1 cellular context compared by ENCODE assay signal in the genomic region with DNA sequence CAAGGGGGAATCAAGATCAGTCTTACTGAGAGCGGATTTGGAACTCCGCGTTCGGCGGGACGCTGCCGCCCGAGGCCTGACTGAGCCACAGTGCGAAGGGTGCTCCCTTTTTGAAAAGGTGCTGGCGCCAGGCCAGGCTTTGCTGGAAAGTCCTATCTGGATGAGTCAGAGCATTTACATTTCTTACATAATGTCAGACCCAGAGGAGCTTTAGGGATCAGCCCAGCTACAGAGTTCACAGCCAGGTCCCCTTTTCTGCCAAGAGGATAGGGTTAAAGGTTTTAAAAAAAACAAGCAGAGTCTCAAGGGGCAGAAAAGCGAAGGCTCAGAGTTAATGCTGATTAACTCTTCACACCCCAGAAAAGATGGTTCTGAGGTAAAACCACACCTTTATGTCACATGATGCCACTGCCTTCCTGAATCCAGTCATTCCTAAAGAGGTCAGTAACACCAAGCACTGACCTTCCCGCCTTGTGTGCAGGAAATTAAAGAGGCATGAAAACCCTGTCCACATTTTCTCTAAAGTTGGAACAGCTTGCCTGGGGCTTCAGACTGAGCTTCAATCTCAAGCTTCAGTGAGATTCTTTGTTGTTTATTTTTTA.
TF ChIP-seq lines count a peak whose summit lies in the region.

No MANE protein-coding gene starts in this region.

TF ChIP-seq in HepG2, 621 proteins besides CTCF, POLR2A, EP300 and RAD21 (continued from another document and continues in another):
- TF ChIP-seq, protein P1, sequence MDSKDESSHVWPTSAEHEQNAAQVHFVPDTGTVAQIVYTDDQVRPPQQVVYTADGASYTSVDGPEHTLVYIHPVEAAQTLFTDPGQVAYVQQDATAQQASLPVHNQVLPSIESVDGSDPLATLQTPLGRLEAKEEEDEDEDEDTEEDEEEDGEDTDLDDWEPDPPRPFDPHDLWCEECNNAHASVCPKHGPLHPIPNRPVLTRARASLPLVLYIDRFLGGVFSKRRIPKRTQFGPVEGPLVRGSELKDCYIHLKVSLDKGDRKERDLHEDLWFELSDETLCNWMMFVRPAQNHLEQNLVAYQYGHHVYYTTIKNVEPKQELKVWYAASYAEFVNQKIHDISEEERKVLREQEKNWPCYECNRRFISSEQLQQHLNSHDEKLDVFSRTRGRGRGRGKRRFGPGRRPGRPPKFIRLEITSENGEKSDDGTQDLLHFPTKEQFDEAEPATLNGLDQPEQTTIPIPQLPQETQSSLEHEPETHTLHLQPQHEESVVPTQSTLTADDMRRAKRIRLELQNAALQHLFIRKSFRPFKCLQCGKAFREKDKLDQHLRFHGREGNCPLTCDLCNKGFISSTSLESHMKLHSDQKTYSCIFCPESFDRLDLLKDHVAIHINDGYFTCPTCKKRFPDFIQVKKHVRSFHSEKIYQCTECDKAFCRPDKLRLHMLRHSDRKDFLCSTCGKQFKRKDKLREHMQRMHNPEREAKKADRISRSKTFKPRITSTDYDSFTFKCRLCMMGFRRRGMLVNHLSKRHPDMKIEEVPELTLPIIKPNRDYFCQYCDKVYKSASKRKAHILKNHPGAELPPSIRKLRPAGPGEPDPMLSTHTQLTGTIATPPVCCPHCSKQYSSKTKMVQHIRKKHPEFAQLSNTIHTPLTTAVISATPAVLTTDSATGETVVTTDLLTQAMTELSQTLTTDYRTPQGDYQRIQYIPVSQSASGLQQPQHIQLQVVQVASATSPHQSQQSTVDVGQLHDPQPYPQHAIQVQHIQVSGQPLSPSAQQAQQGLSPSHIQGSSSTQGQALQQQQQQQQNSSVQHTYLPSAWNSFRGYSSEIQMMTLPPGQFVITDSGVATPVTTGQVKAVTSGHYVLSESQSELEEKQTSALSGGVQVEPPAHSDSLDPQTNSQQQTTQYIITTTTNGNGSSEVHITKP (CRISPR knock-in tag; IDR thresholded peaks at IDR 0.05; ENCODE audit: low read depth) = 0 out of 2 replicates have a peak, but pooled peaks have one; percentile 69
- TF ChIP-seq, protein P2, sequence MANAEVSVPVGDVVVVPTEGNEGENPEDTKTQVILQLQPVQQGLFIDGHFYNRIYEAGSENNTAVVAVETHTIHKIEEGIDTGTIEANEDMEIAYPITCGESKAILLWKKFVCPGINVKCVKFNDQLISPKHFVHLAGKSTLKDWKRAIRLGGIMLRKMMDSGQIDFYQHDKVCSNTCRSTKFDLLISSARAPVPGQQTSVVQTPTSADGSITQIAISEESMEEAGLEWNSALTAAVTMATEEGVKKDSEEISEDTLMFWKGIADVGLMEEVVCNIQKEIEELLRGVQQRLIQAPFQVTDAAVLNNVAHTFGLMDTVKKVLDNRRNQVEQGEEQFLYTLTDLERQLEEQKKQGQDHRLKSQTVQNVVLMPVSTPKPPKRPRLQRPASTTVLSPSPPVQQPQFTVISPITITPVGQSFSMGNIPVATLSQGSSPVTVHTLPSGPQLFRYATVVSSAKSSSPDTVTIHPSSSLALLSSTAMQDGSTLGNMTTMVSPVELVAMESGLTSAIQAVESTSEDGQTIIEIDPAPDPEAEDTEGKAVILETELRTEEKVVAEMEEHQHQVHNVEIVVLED (CRISPR knock-in tag; IDR thresholded peaks at IDR 0.05; ENCODE audit: borderline replicate concordance) = no peak
- TF ChIP-seq ZBTB7A (CRISPR knock-in tag; IDR thresholded peaks at IDR 0.05) = no peak
- no peak for TF ChIP-seq ZNF562 (CRISPR knock-in tag; IDR thresholded peaks at IDR 0.05; ENCODE audit: borderline replicate concordance)
- TF ChIP-seq ZNF558 (CRISPR knock-in tag; IDR thresholded peaks at IDR 0.05; ENCODE audit: borderline replicate concordance) = no peak
- TF ChIP-seq ZNF703 (CRISPR knock-in tag; IDR thresholded peaks at IDR 0.05; ENCODE audit: borderline replicate concordance) = no peak
- TF ChIP-seq MED8 (CRISPR knock-in tag; IDR thresholded peaks at IDR 0.05; ENCODE audit: insufficient replicate concordance) = no peak
- TF ChIP-seq NFIC (IDR thresholded peaks at IDR 0.05; ENCODE audit: low read length) = peak; percentile 72; the same call in 1 of the 2 replicates
- TF ChIP-seq, protein P3, sequence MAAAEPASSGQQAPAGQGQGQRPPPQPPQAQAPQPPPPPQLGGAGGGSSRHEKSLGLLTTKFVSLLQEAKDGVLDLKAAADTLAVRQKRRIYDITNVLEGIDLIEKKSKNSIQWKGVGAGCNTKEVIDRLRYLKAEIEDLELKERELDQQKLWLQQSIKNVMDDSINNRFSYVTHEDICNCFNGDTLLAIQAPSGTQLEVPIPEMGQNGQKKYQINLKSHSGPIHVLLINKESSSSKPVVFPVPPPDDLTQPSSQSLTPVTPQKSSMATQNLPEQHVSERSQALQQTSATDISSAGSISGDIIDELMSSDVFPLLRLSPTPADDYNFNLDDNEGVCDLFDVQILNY (CRISPR knock-in tag; conservative IDR thresholded peaks at IDR 0.05) = no peak
- no peak for TF ChIP-seq KLF9 (CRISPR knock-in tag; IDR thresholded peaks at IDR 0.05; ENCODE audit: low read depth)
- peak; percentile 50; the same call in 1 of the 2 replicates for TF ChIP-seq FOXJ3 (CRISPR knock-in tag; IDR thresholded peaks at IDR 0.05; ENCODE audit: borderline replicate concordance)
- TF ChIP-seq ZNF546 (CRISPR knock-in tag; conservative IDR thresholded peaks at IDR 0.05) = no peak
- TF ChIP-seq, protein P4, sequence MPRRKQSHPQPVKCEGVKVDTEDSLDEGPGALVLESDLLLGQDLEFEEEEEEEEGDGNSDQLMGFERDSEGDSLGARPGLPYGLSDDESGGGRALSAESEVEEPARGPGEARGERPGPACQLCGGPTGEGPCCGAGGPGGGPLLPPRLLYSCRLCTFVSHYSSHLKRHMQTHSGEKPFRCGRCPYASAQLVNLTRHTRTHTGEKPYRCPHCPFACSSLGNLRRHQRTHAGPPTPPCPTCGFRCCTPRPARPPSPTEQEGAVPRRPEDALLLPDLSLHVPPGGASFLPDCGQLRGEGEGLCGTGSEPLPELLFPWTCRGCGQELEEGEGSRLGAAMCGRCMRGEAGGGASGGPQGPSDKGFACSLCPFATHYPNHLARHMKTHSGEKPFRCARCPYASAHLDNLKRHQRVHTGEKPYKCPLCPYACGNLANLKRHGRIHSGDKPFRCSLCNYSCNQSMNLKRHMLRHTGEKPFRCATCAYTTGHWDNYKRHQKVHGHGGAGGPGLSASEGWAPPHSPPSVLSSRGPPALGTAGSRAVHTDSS (CRISPR knock-in tag; conservative IDR thresholded peaks at IDR 0.05) = no peak
- no peak for TF ChIP-seq TCF12 (IDR thresholded peaks at IDR 0.05)
- no peak for TF ChIP-seq TCF12 (CRISPR knock-in tag; IDR thresholded peaks at IDR 0.05)
- TF ChIP-seq NKX3-1 (CRISPR knock-in tag; IDR thresholded peaks at IDR 0.05) = no peak
- no peak for TF ChIP-seq CAMTA2 (CRISPR knock-in tag; IDR thresholded peaks at IDR 0.05; ENCODE audit: borderline replicate concordance)
- no peak for TF ChIP-seq ZNF772 (CRISPR knock-in tag; IDR thresholded peaks at IDR 0.05)
- no peak for TF ChIP-seq PHF8 (CRISPR knock-in tag; IDR thresholded peaks at IDR 0.05)
- TF ChIP-seq, protein P5, sequence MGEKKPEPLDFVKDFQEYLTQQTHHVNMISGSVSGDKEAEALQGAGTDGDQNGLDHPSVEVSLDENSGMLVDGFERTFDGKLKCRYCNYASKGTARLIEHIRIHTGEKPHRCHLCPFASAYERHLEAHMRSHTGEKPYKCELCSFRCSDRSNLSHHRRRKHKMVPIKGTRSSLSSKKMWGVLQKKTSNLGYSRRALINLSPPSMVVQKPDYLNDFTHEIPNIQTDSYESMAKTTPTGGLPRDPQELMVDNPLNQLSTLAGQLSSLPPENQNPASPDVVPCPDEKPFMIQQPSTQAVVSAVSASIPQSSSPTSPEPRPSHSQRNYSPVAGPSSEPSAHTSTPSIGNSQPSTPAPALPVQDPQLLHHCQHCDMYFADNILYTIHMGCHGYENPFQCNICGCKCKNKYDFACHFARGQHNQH (CRISPR knock-in tag; IDR thresholded peaks at IDR 0.05) = peak; percentile 62; the same call in 1 of the 2 replicates
- peak; percentile 14 for TF ChIP-seq ASH2L (IDR thresholded peaks at IDR 0.05; ENCODE audit: insufficient read length, low read depth, low read length)
- TF ChIP-seq CHCHD3 (CRISPR knock-in tag; IDR thresholded peaks at IDR 0.05) = no peak
- peak; percentile 75; the same call in 1 of the 2 replicates for TF ChIP-seq RXRA (CRISPR knock-in tag; IDR thresholded peaks at IDR 0.05)
- TF ChIP-seq, protein P6, sequence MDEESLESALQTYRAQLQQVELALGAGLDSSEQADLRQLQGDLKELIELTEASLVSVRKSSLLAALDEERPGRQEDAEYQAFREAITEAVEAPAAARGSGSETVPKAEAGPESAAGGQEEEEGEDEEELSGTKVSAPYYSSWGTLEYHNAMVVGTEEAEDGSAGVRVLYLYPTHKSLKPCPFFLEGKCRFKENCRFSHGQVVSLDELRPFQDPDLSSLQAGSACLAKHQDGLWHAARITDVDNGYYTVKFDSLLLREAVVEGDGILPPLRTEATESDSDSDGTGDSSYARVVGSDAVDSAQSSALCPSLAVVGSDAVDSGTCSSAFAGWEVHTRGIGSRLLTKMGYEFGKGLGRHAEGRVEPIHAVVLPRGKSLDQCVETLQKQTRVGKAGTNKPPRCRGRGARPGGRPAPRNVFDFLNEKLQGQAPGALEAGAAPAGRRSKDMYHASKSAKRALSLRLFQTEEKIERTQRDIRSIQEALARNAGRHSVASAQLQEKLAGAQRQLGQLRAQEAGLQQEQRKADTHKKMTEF (CRISPR knock-in tag; IDR thresholded peaks at IDR 0.05) = peak; percentile 55; the same call in 1 of the 2 replicates
- no peak for TF ChIP-seq ARNTL (CRISPR knock-in tag; IDR thresholded peaks at IDR 0.05)
- TF ChIP-seq ZNF652 (CRISPR knock-in tag; IDR thresholded peaks at IDR 0.05; ENCODE audit: borderline replicate concordance, low read depth) = peak; percentile 93
- TF ChIP-seq, protein P7, sequence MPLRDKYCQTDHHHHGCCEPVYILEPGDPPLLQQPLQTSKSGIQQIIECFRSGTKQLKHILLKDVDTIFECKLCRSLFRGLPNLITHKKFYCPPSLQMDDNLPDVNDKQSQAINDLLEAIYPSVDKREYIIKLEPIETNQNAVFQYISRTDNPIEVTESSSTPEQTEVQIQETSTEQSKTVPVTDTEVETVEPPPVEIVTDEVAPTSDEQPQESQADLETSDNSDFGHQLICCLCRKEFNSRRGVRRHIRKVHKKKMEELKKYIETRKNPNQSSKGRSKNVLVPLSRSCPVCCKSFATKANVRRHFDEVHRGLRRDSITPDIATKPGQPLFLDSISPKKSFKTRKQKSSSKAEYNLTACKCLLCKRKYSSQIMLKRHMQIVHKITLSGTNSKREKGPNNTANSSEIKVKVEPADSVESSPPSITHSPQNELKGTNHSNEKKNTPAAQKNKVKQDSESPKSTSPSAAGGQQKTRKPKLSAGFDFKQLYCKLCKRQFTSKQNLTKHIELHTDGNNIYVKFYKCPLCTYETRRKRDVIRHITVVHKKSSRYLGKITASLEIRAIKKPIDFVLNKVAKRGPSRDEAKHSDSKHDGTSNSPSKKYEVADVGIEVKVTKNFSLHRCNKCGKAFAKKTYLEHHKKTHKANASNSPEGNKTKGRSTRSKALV (CRISPR knock-in tag; IDR thresholded peaks at IDR 0.05) = peak; percentile 59; the same call in 1 of the 2 replicates
- TF ChIP-seq FOXA1 (IDR thresholded peaks at IDR 0.05) = no peak
- TF ChIP-seq FOXA1 (CRISPR knock-in tag; IDR thresholded peaks at IDR 0.05) = peak; percentile 8; the same call in 1 of the 2 replicates
- peak; percentile 49; the same call in 1 of the 2 replicates for TF ChIP-seq PPARG (CRISPR knock-in tag; conservative IDR thresholded peaks at IDR 0.05)
- no peak for TF ChIP-seq GFI1 (CRISPR knock-in tag; IDR thresholded peaks at IDR 0.05; ENCODE audit: borderline replicate concordance)
- TF ChIP-seq EHMT2 (IDR thresholded peaks at IDR 0.05; ENCODE audit: borderline replicate concordance, low read depth, low read length) = no peak
- TF ChIP-seq FOXM1 (CRISPR knock-in tag; IDR thresholded peaks at IDR 0.05) = no peak
- no peak for TF ChIP-seq TBP (CRISPR knock-in tag; IDR thresholded peaks at IDR 0.05)
- TF ChIP-seq ZNF891 (CRISPR knock-in tag; IDR thresholded peaks at IDR 0.05) = no peak
- no peak for TF ChIP-seq ZSCAN29 (CRISPR knock-in tag; conservative IDR thresholded peaks at IDR 0.05)
- TF ChIP-seq SPEN (CRISPR knock-in tag; IDR thresholded peaks at IDR 0.05; ENCODE audit: low read depth) = peak; percentile 51
- TF ChIP-seq PTBP1 (IDR thresholded peaks at IDR 0.05; ENCODE audit: low read depth, low read length, poor library complexity, severe bottlenecking) = no peak
- no peak for TF ChIP-seq ZNF678 (CRISPR knock-in tag; IDR thresholded peaks at IDR 0.05)
- TF ChIP-seq NR2F1 (CRISPR knock-in tag; IDR thresholded peaks at IDR 0.05) = 0 out of 4 replicates have a peak, but pooled peaks of 1 of the 2 experiments have one; percentile 17
- TF ChIP-seq ZNF598 (CRISPR knock-in tag; IDR thresholded peaks at IDR 0.05; ENCODE audit: borderline replicate concordance) = no peak
- TF ChIP-seq, protein P8, sequence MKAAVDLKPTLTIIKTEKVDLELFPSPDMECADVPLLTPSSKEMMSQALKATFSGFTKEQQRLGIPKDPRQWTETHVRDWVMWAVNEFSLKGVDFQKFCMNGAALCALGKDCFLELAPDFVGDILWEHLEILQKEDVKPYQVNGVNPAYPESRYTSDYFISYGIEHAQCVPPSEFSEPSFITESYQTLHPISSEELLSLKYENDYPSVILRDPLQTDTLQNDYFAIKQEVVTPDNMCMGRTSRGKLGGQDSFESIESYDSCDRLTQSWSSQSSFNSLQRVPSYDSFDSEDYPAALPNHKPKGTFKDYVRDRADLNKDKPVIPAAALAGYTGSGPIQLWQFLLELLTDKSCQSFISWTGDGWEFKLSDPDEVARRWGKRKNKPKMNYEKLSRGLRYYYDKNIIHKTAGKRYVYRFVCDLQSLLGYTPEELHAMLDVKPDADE (CRISPR knock-in tag; IDR thresholded peaks at IDR 0.05) = no peak
- no peak for TF ChIP-seq SAFB2 (CRISPR knock-in tag; IDR thresholded peaks at IDR 0.05; ENCODE audit: borderline replicate concordance, low read depth)
- no peak for TF ChIP-seq ZZZ3 (CRISPR knock-in tag; IDR thresholded peaks at IDR 0.05; ENCODE audit: borderline replicate concordance)
- TF ChIP-seq ZNF441 (CRISPR knock-in tag; IDR thresholded peaks at IDR 0.05; ENCODE audit: borderline replicate concordance) = peak; percentile 95
- 0 out of 2 replicates have a peak, but pooled peaks have one; percentile 29 for TF ChIP-seq ZFP1 (CRISPR knock-in tag; IDR thresholded peaks at IDR 0.05)
- TF ChIP-seq NR2F2 (IDR thresholded peaks at IDR 0.05; ENCODE audit: borderline replicate concordance, low read depth) = no peak
- TF ChIP-seq, protein P9, sequence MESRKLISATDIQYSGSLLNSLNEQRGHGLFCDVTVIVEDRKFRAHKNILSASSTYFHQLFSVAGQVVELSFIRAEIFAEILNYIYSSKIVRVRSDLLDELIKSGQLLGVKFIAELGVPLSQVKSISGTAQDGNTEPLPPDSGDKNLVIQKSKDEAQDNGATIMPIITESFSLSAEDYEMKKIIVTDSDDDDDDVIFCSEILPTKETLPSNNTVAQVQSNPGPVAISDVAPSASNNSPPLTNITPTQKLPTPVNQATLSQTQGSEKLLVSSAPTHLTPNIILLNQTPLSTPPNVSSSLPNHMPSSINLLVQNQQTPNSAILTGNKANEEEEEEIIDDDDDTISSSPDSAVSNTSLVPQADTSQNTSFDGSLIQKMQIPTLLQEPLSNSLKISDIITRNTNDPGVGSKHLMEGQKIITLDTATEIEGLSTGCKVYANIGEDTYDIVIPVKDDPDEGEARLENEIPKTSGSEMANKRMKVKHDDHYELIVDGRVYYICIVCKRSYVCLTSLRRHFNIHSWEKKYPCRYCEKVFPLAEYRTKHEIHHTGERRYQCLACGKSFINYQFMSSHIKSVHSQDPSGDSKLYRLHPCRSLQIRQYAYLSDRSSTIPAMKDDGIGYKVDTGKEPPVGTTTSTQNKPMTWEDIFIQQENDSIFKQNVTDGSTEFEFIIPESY (CRISPR knock-in tag; IDR thresholded peaks at IDR 0.05) = 0 out of 2 replicates have a peak, but pooled peaks have one; percentile 13
- no peak for TF ChIP-seq SOX6 (IDR thresholded peaks at IDR 0.05)
- peak; percentile 56 for TF ChIP-seq SOX6 (CRISPR knock-in tag; IDR thresholded peaks at IDR 0.05)
